ENCODE assay signal across 11 cellular contexts in the genomic region with DNA sequence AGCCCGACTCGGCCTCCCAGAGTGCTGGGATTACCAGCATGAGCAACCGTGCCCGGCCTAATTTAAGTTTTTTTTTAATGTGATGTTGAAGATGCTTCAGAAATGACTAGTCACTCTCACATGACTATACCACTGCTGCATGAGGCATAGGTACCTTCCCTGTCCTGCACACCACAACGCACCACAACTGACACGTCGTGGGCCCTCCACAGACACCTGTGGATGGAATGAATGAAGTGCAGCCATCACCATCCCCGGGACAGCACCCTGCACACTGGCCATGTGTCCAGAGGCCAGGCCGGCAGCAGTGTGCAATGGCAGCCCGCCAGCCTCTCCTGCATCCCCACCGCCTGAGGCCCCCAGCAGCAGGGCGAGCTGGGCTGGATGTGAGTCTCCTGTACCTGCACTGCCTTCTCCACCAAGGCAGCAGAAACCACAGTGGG. TPM values are rescaled to one million over a fixed set of nuclear protein-coding genes. Genes with fewer than 3 reads are reported as not detected.
DNase-seq lines count a peak whose midpoint lies in the region; ATAC-seq, FAIRE-seq and TF ChIP-seq lines count a peak whose summit lies in the region.
"Had no signal": no experiment of that assay in that cellular context is flagged by ENCODE, and none has a peak within 500 bp of the region (broad histone marks: within the 10 kb centered on the region; RNA-seq: fewer than 3 reads in every experiment).

No MANE protein-coding gene starts in this region.

- H3K4me2 ChIP-seq in HepG2 (ENCODE audit: low read depth, low read length), result no peak overlapping the region

- H3K27me3 ChIP-seq in HepG2 (ENCODE audit: control insufficient read depth in 1 of 2, insufficient read depth in 2 of 2, low read length in 2 of 2), result no peaks in the 10 kb centered on the region
- no peaks in the 10 kb centered on the region for H3K27me3 ChIP-seq in body of pancreas
- no peaks in the 10 kb centered on the region for H3K27me3 ChIP-seq in heart right ventricle

- H3K27ac Mint-ChIP-seq in activated naive CD8-positive, alpha-beta T cell treated with anti-CD3 and anti-CD28 coated beads, Interleukin-2, amount 50 U/mL, for 24 hours, result peak overlapping the region; percentile 61

- H3K9me3 ChIP-seq in HepG2 (ENCODE audit: low read length) (no peaks in the 10 kb centered on the region), body of pancreas (no peaks in the 10 kb centered on the region), heart right ventricle (no peaks in the 10 kb centered on the region)

- no peak overlapping the region for H2AFZ ChIP-seq in HepG2 (ENCODE audit: low read length)

- no peaks in the 10 kb centered on the region for H3K27me3 Mint-ChIP-seq in activated naive CD8-positive, alpha-beta T cell treated with anti-CD3 and anti-CD28 coated beads, Interleukin-2, amount 50 U/mL, for 24 hours

- H3K9ac ChIP-seq in HepG2 (ENCODE audit: insufficient read depth, low read depth, low read length), result no peak overlapping the region

- TF ChIP-seq CTCF in GM13977 (IDR thresholded peaks at IDR 0.05; ENCODE audit: extremely low read depth, insufficient read depth, missing control alignments) (no peak), HepG2 (CRISPR knock-in tag; IDR thresholded peaks at IDR 0.05) (no peak), body of pancreas (IDR thresholded peaks at IDR 0.05) (no peak), heart right ventricle (IDR thresholded peaks at IDR 0.05) (no peak)

- BruUV-seq in HepG2 (replicated peaks; lab: Mats Ljungman, UMichigan), result no TSS peak

- peak; percentile 65 for DNase-seq in GM13977 (ENCODE audit: low spot score)
- DNase-seq in activated naive CD8-positive, alpha-beta T cell treated with anti-CD3 and anti-CD28 coated beads, Interleukin-2, amount 50 U/mL, for 24 hours, result peak; percentile 53
- DNase-seq in HepG2 (ENCODE audit: low spot score), result no peak
- no peak for DNase-seq in body of pancreas
- no peak for DNase-seq in heart right ventricle
- DNase-seq: DND-41, Kasumi-1, kidney glomerular epithelial cell had no signal

- H3K36me3 ChIP-seq in HepG2 (replicated peaks in 1 of 2; ENCODE audit: control insufficient read depth in 1 of 2, insufficient read depth in 2 of 2, low read length in 2 of 2) (peaks cover 13 to 44% of the 10 kb centered on the region in 2 experiments), body of pancreas (replicated peaks in 1 of 2; ENCODE audit: insufficient read depth in 1 of 2, low read depth in 2 of 2) (peaks cover 0 to 2% of the 10 kb centered on the region in 2 donors), heart right ventricle (peaks cover 0 to 78% (median 13%) of the 10 kb centered on the region in 9 donors)

- TF ChIP-seq RAD21 in HepG2 (CRISPR knock-in tag; IDR thresholded peaks at IDR 0.05), result no peak

- ATAC-seq in GM21390 (IDR thresholded peaks at IDR 0.05; ENCODE audit: unreplicated experiment) (peak; percentile 67), HG03354 (IDR thresholded peaks at IDR 0.05; ENCODE audit: poor library complexity, severe bottlenecking, unreplicated experiment) (peak; percentile 85), HepG2 (no peak), GM19324 (IDR thresholded peaks at IDR 0.05; ENCODE audit: low FRiP score, unreplicated experiment) (no peak), body of pancreas (no peak), heart right ventricle (no peak)
- ATAC-seq in activated naive CD8-positive, alpha-beta T cell treated with anti-CD3 and anti-CD28 coated beads, Interleukin-2, amount 50 U/mL, for 24 hours, result peak; percentile 92

- TF ChIP-seq EP300 in HepG2 (IDR thresholded peaks at IDR 0.05; ENCODE audit: low read depth in 2 of 2, low read length in 2 of 2), result no peak
- no peak for TF ChIP-seq EP300 in HepG2 (CRISPR knock-in tag; IDR thresholded peaks at IDR 0.05; ENCODE audit: borderline replicate concordance)

- intact Hi-C loops in HepG2 (cut with micrococcal nuclease; ENCODE audit: unreplicated experiment), result no loop called here
- intact Hi-C loops in body of pancreas (cut with DNase I), result no loop called here
- intact Hi-C loops in heart right ventricle (cut with DNase I), result loop anchor here in 1 of 10 donors (10.0 kb wide), 1 partner anchor 82 kb away; no protein-coding TSS in a partner anchor

- H3K27ac ChIP-seq in HepG2 (ENCODE audit: extremely low read length, insufficient read depth, low read length), result no peak overlapping the region
- no peak overlapping the region for H3K27ac ChIP-seq in body of pancreas
- no peak overlapping the region for H3K27ac ChIP-seq in heart right ventricle

- H3K79me2 ChIP-seq in HepG2 (ENCODE audit: insufficient read depth, low read length), result peaks cover 3% of the 10 kb centered on the region

- peaks cover 39% of the 10 kb centered on the region for H3K36me3 Mint-ChIP-seq in activated naive CD8-positive, alpha-beta T cell treated with anti-CD3 and anti-CD28 coated beads, Interleukin-2, amount 50 U/mL, for 24 hours (ENCODE audit: low read depth)

- H4K20me1 ChIP-seq in HepG2 (ENCODE audit: insufficient read depth, low read length), result no peaks in the 10 kb centered on the region

- no peaks in the 10 kb centered on the region for H3K9me3 Mint-ChIP-seq in activated naive CD8-positive, alpha-beta T cell treated with anti-CD3 and anti-CD28 coated beads, Interleukin-2, amount 50 U/mL, for 24 hours

- CTCF ChIA-PET in HepG2 (lab: Yijun Ruan, JAX; ENCODE audit: low intra/inter-chr PET ratio, low total read pairs), result no interaction called here

- FAIRE-seq in HepG2 (lab: Jason Lieb, UNC), result no peak

- no peak for TF ChIP-seq POLR2A in HepG2 (IDR thresholded peaks at IDR 0.05; ENCODE audit: insufficient read depth in 1 of 2, low read depth in 2 of 2, low read length in 2 of 2)
- no peak for TF ChIP-seq POLR2A in body of pancreas (IDR thresholded peaks at IDR 0.05)

- H3K4me1 ChIP-seq in HepG2 (ENCODE audit: insufficient read depth, low read length) (no peaks in the 10 kb centered on the region), body of pancreas (no peaks in the 10 kb centered on the region), heart right ventricle (peaks cover 5 to 32% (median 16%) of the 10 kb centered on the region in 9 donors)

- POLR2A ChIA-PET in HepG2 (lab: Yijun Ruan, JAX), result interaction anchor here (0.8 kb wide), 1 partner anchor 17 kb away, joined by 3 read pairs; no protein-coding TSS in a partner anchor

- no peak overlapping the region for H3K4me3 Mint-ChIP-seq in activated naive CD8-positive, alpha-beta T cell treated with anti-CD3 and anti-CD28 coated beads, Interleukin-2, amount 50 U/mL, for 24 hours

- no peak overlapping the region for H3K4me3 ChIP-seq in HepG2 (replicated peaks in 1 of 3; ENCODE audit: insufficient read depth in 1 of 3, low read depth in 2 of 3, low read length in 3 of 3)
- no peak overlapping the region for H3K4me3 ChIP-seq in body of pancreas
- H3K4me3 ChIP-seq in heart right ventricle, result no peak overlapping the region

- WGBS in HepG2 (ENCODE audit: low lambda C conversion rate), result 92% methylated on average over 8 of the region's 12 CpGs
- WGBS in body of pancreas, 2 donors, result 87 to 89% methylated on average over 8 to 12 of the region's 12 CpGs
- 87 to 89% methylated on average over 12 of the region's 12 CpGs for WGBS in heart right ventricle, 2 donors

- in situ Hi-C loops in GM13977 (cut with MboI; ENCODE audit: low pct_unique_long_range_greater_than_20kb, low sequenced_read_pairs, unreplicated experiment), result no loop called here
- in situ Hi-C loops in HepG2 (cut with HindIII; ENCODE audit: extremely low pct_ligation_motif_present, low pct_unique_long_range_greater_than_20kb), result no loop called here

- H3K4me1 Mint-ChIP-seq in activated naive CD8-positive, alpha-beta T cell treated with anti-CD3 and anti-CD28 coated beads, Interleukin-2, amount 50 U/mL, for 24 hours, result peaks cover 36% of the 10 kb centered on the region

RNA-seq across cellular contexts. Expression of gene VOPP1, which starts 55.1 kb away (rescaled TPM):
- 49.9 and 55.3 TPM in 2 replicates for total RNA-seq in HepG2 (2016; rRNA removed; fragmentation: Illumina TruSeq; extraction: Trizol)
- 29.6 and 31.7 TPM in 2 replicates for total RNA-seq in HepG2 (2016; cell fraction: cytosol; rRNA removed; fragmentation: Illumina TruSeq; extraction: Trizol; ENCODE audit: low read depth)
- 43.7 and 56.7 TPM in 2 replicates for total RNA-seq in HepG2 (2016; cell fraction: insoluble cytoplasmic fraction; rRNA removed; fragmentation: Illumina TruSeq; extraction: Trizol)
- 74.9 and 78.9 TPM in 2 replicates for total RNA-seq in HepG2 (2016; cell fraction: membrane; rRNA removed; fragmentation: Illumina TruSeq; extraction: Trizol)
- 43.5 and 50.2 TPM in 2 replicates for total RNA-seq in HepG2 (2016; cell fraction: nucleus; rRNA removed; fragmentation: Illumina TruSeq; extraction: Trizol)
- polyA plus RNA-seq in HepG2 (2011; rRNA removed), result 21.3 and 21.8 TPM in 2 replicates
- 21.1 and 24.6 TPM in 2 replicates for polyA plus RNA-seq in HepG2 (2011; cell fraction: cytosol; rRNA removed)
- polyA plus RNA-seq in HepG2 (2011; cell fraction: nucleus; rRNA removed), result 12.5 and 14.4 TPM in 2 replicates
- polyA plus RNA-seq in HepG2 (2012), result 24.1 and 26.8 TPM in 2 replicates
- polyA plus RNA-seq in HepG2 (2016; cell fraction: cytosol; fragmentation: Illumina TruSeq; extraction: Trizol; ENCODE audit: low read depth), result 32.1 and 36.4 TPM in 2 replicates
- polyA plus RNA-seq in HepG2 (2016; cell fraction: insoluble cytoplasmic fraction; fragmentation: Illumina TruSeq; extraction: Trizol; ENCODE audit: low read depth), result 38.0 and 40.3 TPM in 2 replicates
- polyA plus RNA-seq in HepG2 (2016; cell fraction: membrane; fragmentation: Illumina TruSeq; extraction: Trizol; ENCODE audit: low read depth), result 62.2 and 67.1 TPM in 2 replicates
- polyA plus RNA-seq in HepG2 (2016; cell fraction: nucleus; fragmentation: Illumina TruSeq; extraction: Trizol; ENCODE audit: insufficient read depth, low read depth), result 49.8 and 50.9 TPM in 2 replicates
- polyA minus RNA-seq in HepG2 (2011; rRNA and poly(A)+ RNA removed; ENCODE audit: low replicate concordance), result 59.2 and 63.5 TPM in 2 replicates
- 28.0 and 28.5 TPM in 2 replicates for polyA minus RNA-seq in HepG2 (2011; cell fraction: cytosol; rRNA and poly(A)+ RNA removed)
- polyA minus RNA-seq in HepG2 (2011; cell fraction: nucleus; rRNA and poly(A)+ RNA removed), result 19.4 and 23.2 TPM in 2 replicates
- total RNA-seq in body of pancreas, result 10 to 100 TPM; 25.1 to 30.6 TPM
- 10 to 100 TPM; 17.9 to 42.9 (median 22.9) TPM for total RNA-seq in heart right ventricle
- 10 to 100 TPM in 1 of 2 donors, 1 to 10 TPM in 1; 9.3 to 17.5 TPM for polyA plus RNA-seq in heart right ventricle

Comparison
In these comparisons a context has a peak if more than half of its experiments do, and no peak if none do; other contexts are left out.
1. DNase-seq: peak in GM13977 (single experiment) and activated naive CD8-positive, alpha-beta T cell treated with anti-CD3 and anti-CD28 coated beads, Interleukin-2, amount 50 U/mL, for 24 hours (single experiment); none in HepG2 (single experiment), body of pancreas (0 of 4) and heart right ventricle (0 of 2).
2. ATAC-seq: peak in GM21390 (single experiment), HG03354 (single experiment) and activated naive CD8-positive, alpha-beta T cell treated with anti-CD3 and anti-CD28 coated beads, Interleukin-2, amount 50 U/mL, for 24 hours (single experiment); none in HepG2 (single experiment), GM19324 (single experiment), body of pancreas (single experiment) and heart right ventricle (0 of 8).